Comparison of ENCODE assay signal across 7 cellular contexts in the genomic region with DNA sequence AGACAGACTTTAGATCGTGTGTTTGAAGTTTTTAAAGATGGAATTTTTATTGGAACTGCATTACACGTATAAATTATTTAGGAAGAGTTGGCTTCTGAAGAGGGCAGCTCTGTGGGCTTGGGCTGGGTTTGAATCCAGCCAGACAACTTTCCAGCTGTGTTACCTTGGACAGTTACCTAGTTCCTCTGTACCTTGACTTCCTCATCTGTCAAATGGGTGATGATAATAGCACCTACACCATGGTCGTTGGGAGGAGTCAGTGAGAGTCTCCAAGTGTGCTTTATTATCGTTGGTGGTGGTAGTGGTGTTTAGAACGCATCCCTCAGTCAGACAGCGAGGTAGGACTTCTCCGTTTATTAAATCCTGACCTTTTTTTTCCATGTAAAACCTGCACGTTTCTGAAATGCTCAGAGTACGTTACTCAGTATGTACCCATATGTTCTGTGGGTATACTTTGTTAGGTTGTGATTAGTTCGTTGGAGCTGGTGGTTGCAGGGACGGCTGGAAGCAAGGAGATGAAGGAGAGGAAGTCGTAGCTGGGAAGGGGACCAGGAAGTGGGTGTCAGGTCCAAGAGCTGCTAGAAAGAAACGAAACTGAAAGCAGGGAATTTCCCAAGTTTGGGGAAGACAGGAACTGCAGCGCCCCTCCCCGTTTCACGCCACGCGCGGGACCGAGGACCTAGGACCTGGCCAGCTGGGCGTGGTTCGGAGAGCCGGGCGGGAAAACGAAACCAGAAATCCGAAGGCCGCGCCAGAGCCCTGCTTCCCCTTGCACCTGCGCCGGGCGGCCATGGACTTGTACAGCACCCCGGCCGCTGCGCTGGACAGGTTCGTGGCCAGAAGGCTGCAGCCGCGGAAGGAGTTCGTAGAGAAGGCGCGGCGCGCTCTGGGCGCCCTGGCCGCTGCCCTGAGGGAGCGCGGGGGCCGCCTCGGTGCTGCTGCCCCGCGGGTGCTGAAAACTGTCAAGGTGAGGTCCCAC. TPM values are rescaled to one million over a fixed set of nuclear protein-coding genes. Genes with fewer than 3 reads are reported as not detected.
DNase-seq lines count a peak whose midpoint lies in the region; TF ChIP-seq lines count a peak whose summit lies in the region.

A gene with protein sequence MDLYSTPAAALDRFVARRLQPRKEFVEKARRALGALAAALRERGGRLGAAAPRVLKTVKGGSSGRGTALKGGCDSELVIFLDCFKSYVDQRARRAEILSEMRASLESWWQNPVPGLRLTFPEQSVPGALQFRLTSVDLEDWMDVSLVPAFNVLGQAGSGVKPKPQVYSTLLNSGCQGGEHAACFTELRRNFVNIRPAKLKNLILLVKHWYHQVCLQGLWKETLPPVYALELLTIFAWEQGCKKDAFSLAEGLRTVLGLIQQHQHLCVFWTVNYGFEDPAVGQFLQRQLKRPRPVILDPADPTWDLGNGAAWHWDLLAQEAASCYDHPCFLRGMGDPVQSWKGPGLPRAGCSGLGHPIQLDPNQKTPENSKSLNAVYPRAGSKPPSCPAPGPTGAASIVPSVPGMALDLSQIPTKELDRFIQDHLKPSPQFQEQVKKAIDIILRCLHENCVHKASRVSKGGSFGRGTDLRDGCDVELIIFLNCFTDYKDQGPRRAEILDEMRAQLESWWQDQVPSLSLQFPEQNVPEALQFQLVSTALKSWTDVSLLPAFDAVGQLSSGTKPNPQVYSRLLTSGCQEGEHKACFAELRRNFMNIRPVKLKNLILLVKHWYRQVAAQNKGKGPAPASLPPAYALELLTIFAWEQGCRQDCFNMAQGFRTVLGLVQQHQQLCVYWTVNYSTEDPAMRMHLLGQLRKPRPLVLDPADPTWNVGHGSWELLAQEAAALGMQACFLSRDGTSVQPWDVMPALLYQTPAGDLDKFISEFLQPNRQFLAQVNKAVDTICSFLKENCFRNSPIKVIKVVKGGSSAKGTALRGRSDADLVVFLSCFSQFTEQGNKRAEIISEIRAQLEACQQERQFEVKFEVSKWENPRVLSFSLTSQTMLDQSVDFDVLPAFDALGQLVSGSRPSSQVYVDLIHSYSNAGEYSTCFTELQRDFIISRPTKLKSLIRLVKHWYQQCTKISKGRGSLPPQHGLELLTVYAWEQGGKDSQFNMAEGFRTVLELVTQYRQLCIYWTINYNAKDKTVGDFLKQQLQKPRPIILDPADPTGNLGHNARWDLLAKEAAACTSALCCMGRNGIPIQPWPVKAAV (plus strand): TSS at position 734 of the 979 bp plus-strand sequence. CDS start 57 bp downstream, at position 791.

- H3K4me1 ChIP-seq in testis = peaks cover 12% of the 10 kb centered on the region

- H3K9me3 ChIP-seq in SK-N-MC (ENCODE audit: low read depth, low read length) (no peaks in the 10 kb centered on the region), testis (no peaks in the 10 kb centered on the region)

- intact Hi-C loops in testis (cut with DNase I; ENCODE audit: low total_unique reads) = no loop called here

- H3K27me3 ChIP-seq in HL-60 (ENCODE audit: insufficient read depth, poor library complexity, severe bottlenecking) (no peaks in the 10 kb centered on the region), testis (no peaks in the 10 kb centered on the region)

- H3K27ac ChIP-seq in HL-60 (replicated peaks) (0 out of 2 replicates have a peak within 1 kb of the TSS, but pooled peaks have one; percentile 12), SK-N-MC (no peak within 1 kb of the TSS), testis (peak within 1 kb of the TSS in 1 of 2 donors; percentile 67)

- 6 to 9% methylated on average over 26 to 49 of the region's 50 CpGs for WGBS in testis, 2 donors

- peaks cover 6% of the 10 kb centered on the region for H3K9me3 Mint-ChIP-seq in activated naive CD4-positive, alpha-beta T cell treated with anti-CD3 and anti-CD28 coated beads, Interleukin-2, amount 50 U/mL, for 24 hours
- H3K9me3 Mint-ChIP-seq in glutamatergic neuron (ENCODE audit: unreplicated experiment) (no peaks in the 10 kb centered on the region), osteocyte (ENCODE audit: unreplicated experiment) (peaks cover 13% of the 10 kb centered on the region)

- peak within 1 kb of the TSS; percentile 95 for H3K27ac Mint-ChIP-seq in activated naive CD4-positive, alpha-beta T cell treated with anti-CD3 and anti-CD28 coated beads, Interleukin-2, amount 50 U/mL, for 24 hours
- H3K27ac Mint-ChIP-seq in glutamatergic neuron (ENCODE audit: unreplicated experiment) (no peak within 1 kb of the TSS), osteocyte (ENCODE audit: unreplicated experiment) (no peak within 1 kb of the TSS)

- DNase-seq in GM12865 (ENCODE audit: low read depth) (peak; percentile 72), HL-60 (ENCODE audit: low read depth in 1 of 2, low spot score in 1 of 2) (peak; percentile 66 to 71), SK-N-MC (ENCODE audit: low read depth, low spot score) (no peak), glutamatergic neuron (peak; percentile 32), osteocyte (ENCODE audit: extremely low spot score, unreplicated experiment) (peak; percentile 85), testis (peak; percentile 88)

- no peaks in the 10 kb centered on the region for H3K36me3 ChIP-seq in SK-N-MC (ENCODE audit: insufficient read depth, low read length)
- no peaks in the 10 kb centered on the region for H3K36me3 ChIP-seq in testis (ENCODE audit: low read depth, missing control alignments)

- H3K4me3 Mint-ChIP-seq in activated naive CD4-positive, alpha-beta T cell treated with anti-CD3 and anti-CD28 coated beads, Interleukin-2, amount 50 U/mL, for 24 hours = peak within 1 kb of the TSS; percentile 91
- peak within 1 kb of the TSS; percentile 65 for H3K4me3 Mint-ChIP-seq in glutamatergic neuron (ENCODE audit: unreplicated experiment)
- no peak within 1 kb of the TSS for H3K4me3 Mint-ChIP-seq in osteocyte (ENCODE audit: unreplicated experiment)

- H3K36me3 Mint-ChIP-seq in activated naive CD4-positive, alpha-beta T cell treated with anti-CD3 and anti-CD28 coated beads, Interleukin-2, amount 50 U/mL, for 24 hours = no peaks in the 10 kb centered on the region
- H3K36me3 Mint-ChIP-seq in glutamatergic neuron (ENCODE audit: unreplicated experiment) (no peaks in the 10 kb centered on the region), osteocyte (ENCODE audit: unreplicated experiment) (no peaks in the 10 kb centered on the region)

- TF ChIP-seq CTCF in GM12865 (IDR thresholded peaks at IDR 0.05; ENCODE audit: insufficient read depth, low read depth, low read length, missing control alignments) (no peak), HL-60 (IDR thresholded peaks at IDR 0.05; ENCODE audit: insufficient read depth, low read length) (no peak), glutamatergic neuron (IDR thresholded peaks at IDR 0.05; ENCODE audit: partially characterized antibody, unreplicated experiment) (no peak), osteocyte (IDR thresholded peaks at IDR 0.05) (no peak), testis (IDR thresholded peaks at IDR 0.05) (no peak)

- peak within 1 kb of the TSS; percentile 91 for H3K4me3 ChIP-seq in GM12865 (ENCODE audit: low read depth, low read length)
- H3K4me3 ChIP-seq in HL-60 (replicated peaks; ENCODE audit: insufficient read depth, low read length) = peak within 1 kb of the TSS; percentile 59
- peak within 1 kb of the TSS; percentile 79 for H3K4me3 ChIP-seq in SK-N-MC
- H3K4me3 ChIP-seq in testis = peak within 1 kb of the TSS; percentile 68 to 72

- no peaks in the 10 kb centered on the region for H3K27me3 Mint-ChIP-seq in activated naive CD4-positive, alpha-beta T cell treated with anti-CD3 and anti-CD28 coated beads, Interleukin-2, amount 50 U/mL, for 24 hours
- H3K27me3 Mint-ChIP-seq in glutamatergic neuron (ENCODE audit: unreplicated experiment) (peaks cover 4% of the 10 kb centered on the region), osteocyte (ENCODE audit: unreplicated experiment) (no peaks in the 10 kb centered on the region)

- TF ChIP-seq POLR2A in testis (IDR thresholded peaks at IDR 0.05) = no peak

- peaks cover 39% of the 10 kb centered on the region for H3K4me1 Mint-ChIP-seq in activated naive CD4-positive, alpha-beta T cell treated with anti-CD3 and anti-CD28 coated beads, Interleukin-2, amount 50 U/mL, for 24 hours
- no peaks in the 10 kb centered on the region for H3K4me1 Mint-ChIP-seq in glutamatergic neuron (ENCODE audit: low read depth, unreplicated experiment)
- no peaks in the 10 kb centered on the region for H3K4me1 Mint-ChIP-seq in osteocyte (ENCODE audit: unreplicated experiment)

- H3K9ac ChIP-seq in SK-N-MC (ENCODE audit: insufficient read length) = peak within 1 kb of the TSS; percentile 74

RNA-seq across cellular contexts. Expression of the gene that starts here (rescaled TPM):
- not detected for total RNA-seq in glutamatergic neuron (ENCODE audit: unreplicated experiment)
- total RNA-seq in osteocyte = 0.13 TPM in 1 of 2 replicates, not detected in the other
- 10 to 100 TPM in 1 of 2 donors, 1 to 10 TPM in 1; 8.5 to 11.5 TPM for total RNA-seq in testis
- polyA plus RNA-seq in testis (ENCODE audit: insufficient read depth, low read depth, low replicate concordance) = 6.9 TPM

Comparison
In these comparisons a context has a peak if more than half of its experiments do, and no peak if none do; other contexts are left out.
1. Peak in DNase-seq in glutamatergic neuron; RNA of the gene not detected or under 1 TPM.
2. Peak in DNase-seq in osteocyte; RNA of the gene not detected or under 1 TPM.